Comparison of ENCODE assay signal across 1 cellular context in the genomic region with DNA sequence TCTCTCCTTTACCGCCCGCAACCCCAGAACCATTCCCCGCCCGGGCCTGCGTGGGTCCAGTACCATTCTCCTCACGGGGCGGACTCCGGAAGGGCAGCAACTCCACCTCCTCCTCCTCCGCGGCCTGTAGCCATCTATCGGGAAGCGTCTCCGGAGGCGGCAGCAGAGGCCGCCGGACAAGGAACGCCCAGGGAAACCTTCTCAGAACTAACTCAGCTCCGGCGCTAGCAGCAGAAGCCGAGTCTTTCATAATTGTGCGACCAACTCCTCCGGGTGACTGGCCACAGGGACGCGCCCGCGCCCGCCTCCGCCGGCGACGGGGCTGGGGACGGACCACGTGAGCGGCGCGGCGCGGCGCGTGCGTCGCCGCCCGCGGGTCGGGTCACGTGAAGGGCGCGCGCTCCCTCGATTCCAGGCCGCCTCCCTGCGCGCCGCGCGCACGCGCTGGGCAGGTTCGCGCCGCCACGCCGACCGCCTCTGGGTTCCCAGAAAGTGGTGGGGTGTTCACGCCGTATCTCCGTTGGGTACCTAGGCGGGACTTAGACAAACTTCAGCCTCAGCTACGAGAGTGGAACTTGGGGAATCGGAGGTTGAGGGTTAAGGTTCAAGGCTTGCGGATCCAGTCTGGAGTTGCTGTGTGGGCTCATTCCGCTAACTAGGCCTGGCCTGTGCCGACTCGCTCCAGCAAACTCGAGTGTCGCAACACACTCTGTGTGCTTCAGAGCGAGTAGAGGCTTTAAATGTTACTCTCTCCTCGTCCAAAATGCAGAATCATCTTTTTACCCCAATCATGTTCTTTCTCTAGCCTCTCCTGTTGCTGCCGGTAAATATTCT.
A peak's percentile ranks its signal among the peaks of the same experiment; 100 is the strongest.
TF ChIP-seq lines count a peak whose summit lies in the region.

Gene TRPM7, minus strand, starts transcription at position 330 of the 834 bp plus-strand sequence. Its CDS starts 264 bp downstream, at position 66.

TF ChIP-seq in K562, 482 proteins besides CTCF, POLR2A, EP300 and RAD21 (continued from another document and continues in another):
- TF ChIP-seq, protein P1, sequence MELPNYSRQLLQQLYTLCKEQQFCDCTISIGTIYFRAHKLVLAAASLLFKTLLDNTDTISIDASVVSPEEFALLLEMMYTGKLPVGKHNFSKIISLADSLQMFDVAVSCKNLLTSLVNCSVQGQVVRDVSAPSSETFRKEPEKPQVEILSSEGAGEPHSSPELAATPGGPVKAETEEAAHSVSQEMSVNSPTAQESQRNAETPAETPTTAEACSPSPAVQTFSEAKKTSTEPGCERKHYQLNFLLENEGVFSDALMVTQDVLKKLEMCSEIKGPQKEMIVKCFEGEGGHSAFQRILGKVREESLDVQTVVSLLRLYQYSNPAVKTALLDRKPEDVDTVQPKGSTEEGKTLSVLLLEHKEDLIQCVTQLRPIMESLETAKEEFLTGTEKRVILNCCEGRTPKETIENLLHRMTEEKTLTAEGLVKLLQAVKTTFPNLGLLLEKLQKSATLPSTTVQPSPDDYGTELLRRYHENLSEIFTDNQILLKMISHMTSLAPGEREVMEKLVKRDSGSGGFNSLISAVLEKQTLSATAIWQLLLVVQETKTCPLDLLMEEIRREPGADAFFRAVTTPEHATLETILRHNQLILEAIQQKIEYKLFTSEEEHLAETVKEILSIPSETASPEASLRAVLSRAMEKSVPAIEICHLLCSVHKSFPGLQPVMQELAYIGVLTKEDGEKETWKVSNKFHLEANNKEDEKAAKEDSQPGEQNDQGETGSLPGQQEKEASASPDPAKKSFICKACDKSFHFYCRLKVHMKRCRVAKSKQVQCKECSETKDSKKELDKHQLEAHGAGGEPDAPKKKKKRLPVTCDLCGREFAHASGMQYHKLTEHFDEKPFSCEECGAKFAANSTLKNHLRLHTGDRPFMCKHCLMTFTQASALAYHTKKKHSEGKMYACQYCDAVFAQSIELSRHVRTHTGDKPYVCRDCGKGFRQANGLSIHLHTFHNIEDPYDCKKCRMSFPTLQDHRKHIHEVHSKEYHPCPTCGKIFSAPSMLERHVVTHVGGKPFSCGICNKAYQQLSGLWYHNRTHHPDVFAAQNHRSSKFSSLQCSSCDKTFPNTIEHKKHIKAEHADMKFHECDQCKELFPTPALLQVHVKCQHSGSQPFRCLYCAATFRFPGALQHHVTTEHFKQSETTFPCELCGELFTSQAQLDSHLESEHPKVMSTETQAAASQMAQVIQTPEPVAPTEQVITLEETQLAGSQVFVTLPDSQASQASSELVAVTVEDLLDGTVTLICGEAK (IDR thresholded peaks at IDR 0.05) = peak; percentile 62
- TF ChIP-seq, protein P1 (CRISPR knock-in tag; IDR thresholded peaks at IDR 0.05) = no peak
- TF ChIP-seq ZNF75A (CRISPR knock-in tag; IDR thresholded peaks at IDR 0.05) = peak; percentile 48; the same call in 1 of the 2 replicates
- TF ChIP-seq, protein P2, sequence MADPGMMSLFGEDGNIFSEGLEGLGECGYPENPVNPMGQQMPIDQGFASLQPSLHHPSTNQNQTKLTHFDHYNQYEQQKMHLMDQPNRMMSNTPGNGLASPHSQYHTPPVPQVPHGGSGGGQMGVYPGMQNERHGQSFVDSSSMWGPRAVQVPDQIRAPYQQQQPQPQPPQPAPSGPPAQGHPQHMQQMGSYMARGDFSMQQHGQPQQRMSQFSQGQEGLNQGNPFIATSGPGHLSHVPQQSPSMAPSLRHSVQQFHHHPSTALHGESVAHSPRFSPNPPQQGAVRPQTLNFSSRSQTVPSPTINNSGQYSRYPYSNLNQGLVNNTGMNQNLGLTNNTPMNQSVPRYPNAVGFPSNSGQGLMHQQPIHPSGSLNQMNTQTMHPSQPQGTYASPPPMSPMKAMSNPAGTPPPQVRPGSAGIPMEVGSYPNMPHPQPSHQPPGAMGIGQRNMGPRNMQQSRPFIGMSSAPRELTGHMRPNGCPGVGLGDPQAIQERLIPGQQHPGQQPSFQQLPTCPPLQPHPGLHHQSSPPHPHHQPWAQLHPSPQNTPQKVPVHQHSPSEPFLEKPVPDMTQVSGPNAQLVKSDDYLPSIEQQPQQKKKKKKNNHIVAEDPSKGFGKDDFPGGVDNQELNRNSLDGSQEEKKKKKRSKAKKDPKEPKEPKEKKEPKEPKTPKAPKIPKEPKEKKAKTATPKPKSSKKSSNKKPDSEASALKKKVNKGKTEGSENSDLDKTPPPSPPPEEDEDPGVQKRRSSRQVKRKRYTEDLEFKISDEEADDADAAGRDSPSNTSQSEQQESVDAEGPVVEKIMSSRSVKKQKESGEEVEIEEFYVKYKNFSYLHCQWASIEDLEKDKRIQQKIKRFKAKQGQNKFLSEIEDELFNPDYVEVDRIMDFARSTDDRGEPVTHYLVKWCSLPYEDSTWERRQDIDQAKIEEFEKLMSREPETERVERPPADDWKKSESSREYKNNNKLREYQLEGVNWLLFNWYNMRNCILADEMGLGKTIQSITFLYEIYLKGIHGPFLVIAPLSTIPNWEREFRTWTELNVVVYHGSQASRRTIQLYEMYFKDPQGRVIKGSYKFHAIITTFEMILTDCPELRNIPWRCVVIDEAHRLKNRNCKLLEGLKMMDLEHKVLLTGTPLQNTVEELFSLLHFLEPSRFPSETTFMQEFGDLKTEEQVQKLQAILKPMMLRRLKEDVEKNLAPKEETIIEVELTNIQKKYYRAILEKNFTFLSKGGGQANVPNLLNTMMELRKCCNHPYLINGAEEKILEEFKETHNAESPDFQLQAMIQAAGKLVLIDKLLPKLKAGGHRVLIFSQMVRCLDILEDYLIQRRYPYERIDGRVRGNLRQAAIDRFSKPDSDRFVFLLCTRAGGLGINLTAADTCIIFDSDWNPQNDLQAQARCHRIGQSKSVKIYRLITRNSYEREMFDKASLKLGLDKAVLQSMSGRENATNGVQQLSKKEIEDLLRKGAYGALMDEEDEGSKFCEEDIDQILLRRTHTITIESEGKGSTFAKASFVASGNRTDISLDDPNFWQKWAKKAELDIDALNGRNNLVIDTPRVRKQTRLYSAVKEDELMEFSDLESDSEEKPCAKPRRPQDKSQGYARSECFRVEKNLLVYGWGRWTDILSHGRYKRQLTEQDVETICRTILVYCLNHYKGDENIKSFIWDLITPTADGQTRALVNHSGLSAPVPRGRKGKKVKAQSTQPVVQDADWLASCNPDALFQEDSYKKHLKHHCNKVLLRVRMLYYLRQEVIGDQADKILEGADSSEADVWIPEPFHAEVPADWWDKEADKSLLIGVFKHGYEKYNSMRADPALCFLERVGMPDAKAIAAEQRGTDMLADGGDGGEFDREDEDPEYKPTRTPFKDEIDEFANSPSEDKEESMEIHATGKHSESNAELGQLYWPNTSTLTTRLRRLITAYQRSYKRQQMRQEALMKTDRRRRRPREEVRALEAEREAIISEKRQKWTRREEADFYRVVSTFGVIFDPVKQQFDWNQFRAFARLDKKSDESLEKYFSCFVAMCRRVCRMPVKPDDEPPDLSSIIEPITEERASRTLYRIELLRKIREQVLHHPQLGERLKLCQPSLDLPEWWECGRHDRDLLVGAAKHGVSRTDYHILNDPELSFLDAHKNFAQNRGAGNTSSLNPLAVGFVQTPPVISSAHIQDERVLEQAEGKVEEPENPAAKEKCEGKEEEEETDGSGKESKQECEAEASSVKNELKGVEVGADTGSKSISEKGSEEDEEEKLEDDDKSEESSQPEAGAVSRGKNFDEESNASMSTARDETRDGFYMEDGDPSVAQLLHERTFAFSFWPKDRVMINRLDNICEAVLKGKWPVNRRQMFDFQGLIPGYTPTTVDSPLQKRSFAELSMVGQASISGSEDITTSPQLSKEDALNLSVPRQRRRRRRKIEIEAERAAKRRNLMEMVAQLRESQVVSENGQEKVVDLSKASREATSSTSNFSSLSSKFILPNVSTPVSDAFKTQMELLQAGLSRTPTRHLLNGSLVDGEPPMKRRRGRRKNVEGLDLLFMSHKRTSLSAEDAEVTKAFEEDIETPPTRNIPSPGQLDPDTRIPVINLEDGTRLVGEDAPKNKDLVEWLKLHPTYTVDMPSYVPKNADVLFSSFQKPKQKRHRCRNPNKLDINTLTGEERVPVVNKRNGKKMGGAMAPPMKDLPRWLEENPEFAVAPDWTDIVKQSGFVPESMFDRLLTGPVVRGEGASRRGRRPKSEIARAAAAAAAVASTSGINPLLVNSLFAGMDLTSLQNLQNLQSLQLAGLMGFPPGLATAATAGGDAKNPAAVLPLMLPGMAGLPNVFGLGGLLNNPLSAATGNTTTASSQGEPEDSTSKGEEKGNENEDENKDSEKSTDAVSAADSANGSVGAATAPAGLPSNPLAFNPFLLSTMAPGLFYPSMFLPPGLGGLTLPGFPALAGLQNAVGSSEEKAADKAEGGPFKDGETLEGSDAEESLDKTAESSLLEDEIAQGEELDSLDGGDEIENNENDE (IDR thresholded peaks at IDR 0.05; ENCODE audit: low read depth, low read length) = no peak
- TF ChIP-seq KHSRP (IDR thresholded peaks at IDR 0.05) = no peak
- TF ChIP-seq ZNF134 (CRISPR knock-in tag; conservative IDR thresholded peaks at IDR 0.05) = no peak
- TF ChIP-seq KDM1A (IDR thresholded peaks at IDR 0.05) = no peak
- no peak for TF ChIP-seq PTRF (tag; IDR thresholded peaks at IDR 0.05)
- TF ChIP-seq DACH1 (IDR thresholded peaks at IDR 0.05; ENCODE audit: partially characterized antibody) = no peak
- no peak for TF ChIP-seq POLR2AphosphoS2 (IDR thresholded peaks at IDR 0.05; ENCODE audit: low read length)
- peak in 1 of 2 experiments; percentile 84; a peak in 1 of 4 replicates for TF ChIP-seq NONO (IDR thresholded peaks at IDR 0.05; ENCODE audit: low read depth in 2 of 2, low read length in 1 of 2)
- peak; percentile 79 for TF ChIP-seq CREB1 (IDR thresholded peaks at IDR 0.05)
- no peak for TF ChIP-seq CREB1 (CRISPR knock-in tag; IDR thresholded peaks at IDR 0.05)
- no peak for TF ChIP-seq U2AF2 (optimal IDR thresholded peaks at IDR 0.05; ENCODE audit: low read depth, low read length)
- TF ChIP-seq MYNN (IDR thresholded peaks at IDR 0.05) = no peak
- no peak for TF ChIP-seq MYNN (CRISPR knock-in tag; IDR thresholded peaks at IDR 0.05)
- peak; percentile 91 for TF ChIP-seq MYC (IDR thresholded peaks at IDR 0.05; ENCODE audit: low read depth, low read length)
- TF ChIP-seq MYC (CRISPR knock-in tag; IDR thresholded peaks at IDR 0.05; ENCODE audit: borderline replicate concordance, low read depth) = no peak; the same call in 1 of the 2 replicates
- no peak for TF ChIP-seq ZNF347 (CRISPR knock-in tag; IDR thresholded peaks at IDR 0.05; ENCODE audit: low read depth)
- TF ChIP-seq, protein P3, sequence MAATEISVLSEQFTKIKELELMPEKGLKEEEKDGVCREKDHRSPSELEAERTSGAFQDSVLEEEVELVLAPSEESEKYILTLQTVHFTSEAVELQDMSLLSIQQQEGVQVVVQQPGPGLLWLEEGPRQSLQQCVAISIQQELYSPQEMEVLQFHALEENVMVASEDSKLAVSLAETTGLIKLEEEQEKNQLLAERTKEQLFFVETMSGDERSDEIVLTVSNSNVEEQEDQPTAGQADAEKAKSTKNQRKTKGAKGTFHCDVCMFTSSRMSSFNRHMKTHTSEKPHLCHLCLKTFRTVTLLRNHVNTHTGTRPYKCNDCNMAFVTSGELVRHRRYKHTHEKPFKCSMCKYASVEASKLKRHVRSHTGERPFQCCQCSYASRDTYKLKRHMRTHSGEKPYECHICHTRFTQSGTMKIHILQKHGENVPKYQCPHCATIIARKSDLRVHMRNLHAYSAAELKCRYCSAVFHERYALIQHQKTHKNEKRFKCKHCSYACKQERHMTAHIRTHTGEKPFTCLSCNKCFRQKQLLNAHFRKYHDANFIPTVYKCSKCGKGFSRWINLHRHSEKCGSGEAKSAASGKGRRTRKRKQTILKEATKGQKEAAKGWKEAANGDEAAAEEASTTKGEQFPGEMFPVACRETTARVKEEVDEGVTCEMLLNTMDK (IDR thresholded peaks at IDR 0.05; ENCODE audit: borderline replicate concordance, insufficient read depth, low read depth, low read length, poor library complexity, severe bottlenecking) = no peak
- no peak for TF ChIP-seq DDX20 (tag; IDR thresholded peaks at IDR 0.05; ENCODE audit: low read depth)
- no peak for TF ChIP-seq SLC30A9 (CRISPR knock-in tag; IDR thresholded peaks at IDR 0.05)
- TF ChIP-seq FOXP4 (CRISPR knock-in tag; IDR thresholded peaks at IDR 0.05; ENCODE audit: borderline replicate concordance) = no peak
- 0 out of 2 replicates have a peak, but pooled peaks have one; percentile 20 for TF ChIP-seq ZEB2 (IDR thresholded peaks at IDR 0.05)
- no peak for TF ChIP-seq ZNF551 (CRISPR knock-in tag; IDR thresholded peaks at IDR 0.05)
